In the genomic region with DNA sequence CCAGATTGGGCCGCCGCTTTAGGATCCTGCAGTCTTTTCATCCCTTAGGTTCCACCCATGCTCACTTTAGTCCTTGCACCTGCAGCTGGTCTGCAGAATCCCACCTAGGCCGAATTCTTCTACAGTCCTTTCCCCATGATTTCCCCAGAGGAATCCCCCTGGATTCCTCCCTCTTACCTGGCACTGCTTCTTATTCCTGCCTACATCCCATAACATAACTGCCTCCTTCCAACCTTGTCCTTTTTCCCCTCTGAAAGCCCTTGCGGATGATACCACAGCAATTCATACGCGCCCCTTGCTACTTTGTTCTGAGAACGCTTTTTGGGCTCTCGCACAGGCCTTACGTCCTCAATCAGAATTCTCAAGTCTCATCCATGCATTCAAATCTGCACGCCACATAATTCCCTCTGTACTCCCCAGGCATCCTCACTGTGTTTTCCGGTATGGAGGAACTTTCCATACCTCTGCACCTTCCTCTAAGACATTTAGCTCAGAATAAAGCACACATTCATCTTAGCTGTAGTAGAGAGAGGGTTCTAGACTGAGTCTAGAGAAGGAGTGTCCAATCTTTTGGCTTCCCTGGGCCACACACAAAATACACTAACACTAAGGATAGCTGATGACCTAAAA, we compare ENCODE assay signal across 8 cellular contexts. TPM values are rescaled to one million over a fixed set of nuclear protein-coding genes. Genes with fewer than 3 reads are reported as not detected.
A peak's percentile ranks its signal among the peaks of the same experiment; 100 is the strongest.
DNase-seq lines count a peak whose midpoint lies in the region; ATAC-seq, FAIRE-seq and TF ChIP-seq lines count a peak whose summit lies in the region.

No MANE protein-coding gene starts in this region.

- no peak for TF ChIP-seq POLR2A in A549 (IDR thresholded peaks at IDR 0.05; ENCODE audit: low read length)

- no peak for FAIRE-seq in A549 (lab: Jason Lieb, UNC)

- peak overlapping the region; percentile 86 to 95 for H3K27ac ChIP-seq in A549

- H3K4me3 ChIP-seq in A549, result peak overlapping the region; percentile 73
- peak overlapping the region; percentile 79 for H3K4me3 ChIP-seq in endocrine pancreas (ENCODE audit: control insufficient read depth, insufficient read depth, low read length)
- peak overlapping the region; percentile 48 for H3K4me3 ChIP-seq in mucosa of stomach (ENCODE audit: low read length)

- H3K36me3 ChIP-seq in endocrine pancreas (ENCODE audit: control insufficient read depth, insufficient read depth, low read length) (no peaks in the 10 kb centered on the region), mucosa of stomach (ENCODE audit: control insufficient read depth, insufficient read depth, low read length) (no peaks in the 10 kb centered on the region)

- H3K27me3 ChIP-seq in endocrine pancreas (ENCODE audit: control insufficient read depth, insufficient read depth, low read length) (no peaks in the 10 kb centered on the region), mucosa of stomach (ENCODE audit: control insufficient read depth, insufficient read depth, low read length) (no peaks in the 10 kb centered on the region)

- CTCF ChIA-PET in A549 (lab: Yijun Ruan, JAX), result interaction anchor here (1.0 to 1.6 kb wide), 6 partner anchors 14 to 1227 kb away, joined by 3 to 4 read pairs (median 3); a partner anchor contains a TSS

- no peak for TF ChIP-seq RAD21 in A549 (conservative IDR thresholded peaks at IDR 0.05 in 1 of 2, IDR thresholded peaks at IDR 0.05 in 1 of 2)

- TF ChIP-seq CTCF in A549 (IDR thresholded peaks at IDR 0.05), result no peak

- in situ Hi-C loops in SK-MEL-5 (cut with HindIII; ENCODE audit: low pct_unique_long_range_greater_than_20kb, low sequenced_read_pairs), result no loop called here

- H3K4me2 ChIP-seq in A549, result peak overlapping the region; percentile 87

- TF ChIP-seq EP300 in A549 (IDR thresholded peaks at IDR 0.05), result no peak

- peak overlapping the region; percentile 16 for H3K9ac ChIP-seq in endocrine pancreas (ENCODE audit: control insufficient read depth, insufficient read depth, low read length)
- peak overlapping the region; percentile 86 for H3K9ac ChIP-seq in mucosa of stomach (ENCODE audit: low read length)

- peaks cover 30% of the 10 kb centered on the region for H3K4me1 ChIP-seq in A549
- H3K4me1 ChIP-seq in endocrine pancreas (ENCODE audit: control insufficient read depth, insufficient read depth, low read length), result peaks cover 13% of the 10 kb centered on the region
- H3K4me1 ChIP-seq in mucosa of stomach (ENCODE audit: control insufficient read depth, insufficient read depth, low read length), result peaks cover 5% of the 10 kb centered on the region

- 23% methylated on average over 11 of the region's 11 CpGs for WGBS in A549 (ENCODE audit: missing lambda C conversion rate)

- POLR2A ChIA-PET in A549 (lab: Yijun Ruan, JAX), result interaction anchor here (0.7 to 1.5 kb wide), 12 partner anchors 9 to 152 kb away, joined by 3 to 12 read pairs (median 5); a partner anchor contains a TSS

- H3K9me3 ChIP-seq in A549 (no peaks in the 10 kb centered on the region), endocrine pancreas (ENCODE audit: control insufficient read depth, low read length) (no peaks in the 10 kb centered on the region), mucosa of stomach (ENCODE audit: control insufficient read depth, low read length) (no peaks in the 10 kb centered on the region)

- ATAC-seq in A549, result peak; percentile 14 to 23; a peak in 4 of 6 replicates
- peak; percentile 11 for ATAC-seq in GM21423 (IDR thresholded peaks at IDR 0.05; ENCODE audit: unreplicated experiment)
- ATAC-seq in HG03342 (IDR thresholded peaks at IDR 0.05; ENCODE audit: unreplicated experiment), result no peak

- no peak for DNase-seq in A549 (ENCODE audit: low read depth in 1 of 2, low spot score in 1 of 2)
- DNase-seq in SK-MEL-5 (ENCODE audit: low read depth, low spot score), result peak; percentile 30
- no peak for DNase-seq in SKM-1 (lab: John Stamatoyannopoulos, UW; ENCODE audit: unreplicated experiment)
- no peak for DNase-seq in stimulated activated CD4-positive, alpha-beta T cell treated with anti-CD3 and anti-CD28 coated beads, Interleukin-12 subunit alpha, Interleukin-12 subunit beta, amount 100 ng/mL, for 4 hours

TF ChIP-seq in A549, 52 proteins besides CTCF, POLR2A, EP300 and RAD21:
- TF ChIP-seq HOXB13 (CRISPR knock-in tag; IDR thresholded peaks at IDR 0.05; ENCODE audit: low read depth) (no peak), POLR2AphosphoS2 (conservative IDR thresholded peaks at IDR 0.05; ENCODE audit: low read length) (no peak), RCOR1 (IDR thresholded peaks at IDR 0.05; ENCODE audit: low read depth, low read length) (no peak), FOSB (CRISPR knock-in tag; IDR thresholded peaks at IDR 0.05) (no peak), CHD4 (IDR thresholded peaks at IDR 0.05; ENCODE audit: borderline replicate concordance) (no peak), ESRRA (IDR thresholded peaks at IDR 0.05; ENCODE audit: borderline replicate concordance, low read length) (no peak), ZFP36 (IDR thresholded peaks at IDR 0.05; ENCODE audit: borderline replicate concordance, partially characterized antibody) (no peak), NR3C1 (IDR thresholded peaks at IDR 0.05) (no peak), BHLHE40 (IDR thresholded peaks at IDR 0.05; ENCODE audit: low read depth, low read length) (no peak), HDAC2 (IDR thresholded peaks at IDR 0.05) (no peak), RNF2 (IDR thresholded peaks at IDR 0.05; ENCODE audit: borderline replicate concordance, low read depth) (no peak), HEYL (CRISPR knock-in tag; IDR thresholded peaks at IDR 0.05) (no peak), MAZ (IDR thresholded peaks at IDR 0.05; ENCODE audit: borderline replicate concordance, low read depth, low read length) (no peak), TP53 (CRISPR knock-in tag; IDR thresholded peaks at IDR 0.05) (no peak), CHD2 (IDR thresholded peaks at IDR 0.05; ENCODE audit: low read length, partially characterized antibody) (no peak), EHF (CRISPR knock-in tag; IDR thresholded peaks at IDR 0.05) (no peak)
- TF ChIP-seq, protein P1, sequence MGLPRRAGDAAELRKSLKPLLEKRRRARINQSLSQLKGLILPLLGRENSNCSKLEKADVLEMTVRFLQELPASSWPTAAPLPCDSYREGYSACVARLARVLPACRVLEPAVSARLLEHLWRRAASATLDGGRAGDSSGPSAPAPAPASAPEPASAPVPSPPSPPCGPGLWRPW (IDR thresholded peaks at IDR 0.05), result no peak
- TF ChIP-seq, protein P2, sequence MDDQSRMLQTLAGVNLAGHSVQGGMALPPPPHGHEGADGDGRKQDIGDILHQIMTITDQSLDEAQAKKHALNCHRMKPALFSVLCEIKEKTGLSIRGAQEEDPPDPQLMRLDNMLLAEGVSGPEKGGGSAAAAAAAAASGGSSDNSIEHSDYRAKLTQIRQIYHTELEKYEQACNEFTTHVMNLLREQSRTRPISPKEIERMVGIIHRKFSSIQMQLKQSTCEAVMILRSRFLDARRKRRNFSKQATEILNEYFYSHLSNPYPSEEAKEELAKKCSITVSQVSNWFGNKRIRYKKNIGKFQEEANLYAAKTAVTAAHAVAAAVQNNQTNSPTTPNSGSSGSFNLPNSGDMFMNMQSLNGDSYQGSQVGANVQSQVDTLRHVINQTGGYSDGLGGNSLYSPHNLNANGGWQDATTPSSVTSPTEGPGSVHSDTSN (IDR thresholded peaks at IDR 0.05), result no peak

RNA-seq across cellular contexts. Expression of a gene that starts 0.6 kb away (rescaled TPM):
- polyA plus RNA-seq in A549 (2011; rRNA removed) (38.3 and 38.6 TPM in 2 replicates), A549 (2017; fragmentation: RNase III; extraction: RNeasy Plus Mini Kit Qiagen cat#74134 plus additional on column Dnase treatment) (19.5 to 23.0 TPM (median 22.2 TPM) in 3 replicates)
- 19.5 and 22.1 TPM in 2 replicates for polyA plus RNA-seq in A549 (2012; cell fraction: cytosol; rRNA removed)
- polyA plus RNA-seq in A549 (2012; cell fraction: nucleus; rRNA removed), result 11.3 and 12.1 TPM in 2 replicates
- 43.5 and 44.0 TPM in 2 replicates for polyA minus RNA-seq in A549 (2011; rRNA and poly(A)+ RNA removed)
- total RNA-seq in SK-MEL-5 (2014; rRNA removed; shearing (Covaris generic)), result 68.1 and 71.2 TPM in 2 replicates
- 49.6 and 64.9 TPM in 2 replicates for polyA plus RNA-seq in SK-MEL-5 (2015; cell fraction: cytosol; rRNA removed)
- 28.3 and 30.2 TPM in 2 replicates for polyA plus RNA-seq in SK-MEL-5 (2015; cell fraction: nucleus; rRNA removed)

RNA-seq across cellular contexts. Expression of a gene that starts 14.5 kb away (rescaled TPM):
- polyA plus RNA-seq in A549 (2011; rRNA removed) (1.5 and 2.0 TPM in 2 replicates), A549 (2017; fragmentation: RNase III; extraction: RNeasy Plus Mini Kit Qiagen cat#74134 plus additional on column Dnase treatment) (7.1 to 8.1 TPM (median 8.1 TPM) in 3 replicates)
- 1.2 and 1.7 TPM in 2 replicates for polyA plus RNA-seq in A549 (2012; cell fraction: cytosol; rRNA removed)
- polyA plus RNA-seq in A549 (2012; cell fraction: nucleus; rRNA removed), result 1.2 and 2.5 TPM in 2 replicates
- polyA minus RNA-seq in A549 (2011; rRNA and poly(A)+ RNA removed), result 2.9 and 8.2 TPM in 2 replicates
- total RNA-seq in SK-MEL-5 (2014; rRNA removed; shearing (Covaris generic)), result 5.3 and 6.3 TPM in 2 replicates
- polyA plus RNA-seq in SK-MEL-5 (2015; cell fraction: cytosol; rRNA removed), result 6.2 and 8.7 TPM in 2 replicates
- 3.3 and 3.5 TPM in 2 replicates for polyA plus RNA-seq in SK-MEL-5 (2015; cell fraction: nucleus; rRNA removed)
